1 cellular context compared by ENCODE assay signal in the genomic region with DNA sequence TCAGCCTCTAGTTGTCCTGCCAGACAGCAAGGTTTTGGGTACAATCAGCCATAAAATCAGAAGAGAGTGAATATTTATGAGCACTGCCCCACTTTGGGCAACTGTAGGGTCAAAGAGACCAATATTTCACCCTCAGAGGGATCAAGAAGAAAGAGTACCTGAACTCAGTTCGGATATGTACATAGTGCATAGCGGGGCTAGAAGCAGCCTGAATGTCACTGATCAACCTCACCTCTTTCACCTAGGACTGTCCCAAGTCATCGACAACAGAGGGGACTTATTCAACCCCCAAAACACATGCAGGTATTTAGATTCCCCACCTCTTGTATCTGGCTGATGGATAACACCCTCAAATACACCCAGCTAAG.
TF ChIP-seq lines count a peak whose summit lies in the region.

No MANE protein-coding gene starts in this region.

TF ChIP-seq in A549, 52 proteins besides CTCF, POLR2A, EP300 and RAD21 (continued from another document):
- TF ChIP-seq REST (IDR thresholded peaks at IDR 0.05), result no peak
- no peak for TF ChIP-seq CHD4 (IDR thresholded peaks at IDR 0.05; ENCODE audit: borderline replicate concordance)
- TF ChIP-seq MAZ (IDR thresholded peaks at IDR 0.05; ENCODE audit: borderline replicate concordance, low read depth, low read length), result no peak
- TF ChIP-seq, protein P1, sequence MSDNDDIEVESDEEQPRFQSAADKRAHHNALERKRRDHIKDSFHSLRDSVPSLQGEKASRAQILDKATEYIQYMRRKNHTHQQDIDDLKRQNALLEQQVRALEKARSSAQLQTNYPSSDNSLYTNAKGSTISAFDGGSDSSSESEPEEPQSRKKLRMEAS (IDR thresholded peaks at IDR 0.05), result no peak
- TF ChIP-seq CEBPB (IDR thresholded peaks at IDR 0.05), result no peak
- TF ChIP-seq HEYL (CRISPR knock-in tag; IDR thresholded peaks at IDR 0.05), result no peak
